30 cellular contexts compared by ENCODE assay signal in genomic region chr12:44235674-44236073, GRCh38.
"Had no signal": no experiment of that assay in that cellular context is flagged by ENCODE, and none has a peak within 500 bp of the region (broad histone marks: within the 10 kb centered on the region; RNA-seq: fewer than 3 reads in every experiment).

No MANE protein-coding gene starts in this region.

- H3K9me3 Mint-ChIP-seq: naive thymus-derived CD4-positive, alpha-beta T cell; nephron; stimulated activated memory B cell treated with anti-CD40 and anti-IgM and Interleukin-4, amounts not matched to agents 10 μg/mL and 1 μg/mL and 100 μg/mL, for 72 hours; stimulated activated naive CD8-positive, alpha-beta T cell treated with anti-CD3 and anti-CD28 coated beads, Interleukin-15, amount 100 ng/mL, for 72 hours; type B pancreatic cell had no signal

- H3K4me1 ChIP-seq: pancreas, psoas muscle, spleen, suprapubic skin, testis, tibial artery, transverse colon, upper lobe of right lung, uterus had no signal

- H3K27me3 Mint-ChIP-seq: naive thymus-derived CD4-positive, alpha-beta T cell; progenitor cell of endocrine pancreas; stimulated activated memory B cell treated with anti-CD40 and anti-IgM and Interleukin-4, amounts not matched to agents 10 μg/mL and 1 μg/mL and 100 μg/mL, for 72 hours; stimulated activated naive CD8-positive, alpha-beta T cell treated with anti-CD3 and anti-CD28 coated beads, Interleukin-15, amount 100 ng/mL, for 72 hours; type B pancreatic cell had no signal

- ATAC-seq: naive thymus-derived CD4-positive, alpha-beta T cell; natural killer cell; pancreas; psoas muscle; right cardiac atrium; sciatic nerve; stimulated activated memory B cell treated with anti-CD40 and anti-IgM and Interleukin-4, amounts not matched to agents 10 μg/mL and 1 μg/mL and 100 μg/mL, for 72 hours; stimulated activated naive CD8-positive, alpha-beta T cell treated with anti-CD3 and anti-CD28 coated beads, Interleukin-15, amount 100 ng/mL, for 72 hours; stimulated activated naive CD8-positive, alpha-beta T cell treated with anti-CD3 and anti-CD28 coated beads, Interleukin-15, Interleukin-2, amounts not matched to agents 100 U/mL and 50 U/mL, for 24 hours; upper lobe of right lung had no signal

- H3K36me3 ChIP-seq: neutrophil, pancreas, spleen, suprapubic skin, tibial artery, transverse colon, upper lobe of right lung, uterus had no signal

- H3K27ac ChIP-seq: neutrophil, pancreas, psoas muscle, skin epidermis, spleen, suprapubic skin, testis, tibial artery, transverse colon, upper lobe of right lung, uterus had no signal

- DNase-seq: naive thymus-derived CD4-positive, alpha-beta T cell; natural killer cell; nucleus accumbens; pancreas; psoas muscle; right cardiac atrium; spleen; stimulated activated CD4-positive, alpha-beta T cell treated with anti-CD3 and anti-CD28 coated beads, Interleukin-12 subunit alpha, Interleukin-12 subunit beta, amount 100 ng/mL, for 4 hours; stimulated activated CD4-positive, alpha-beta T cell treated with anti-CD3 and anti-CD28 coated beads, Interleukin-1b, Interleukin-23, amount 100 ng/mL, for 48 hours; stimulated activated CD4-positive, alpha-beta T cell treated with anti-CD3 and anti-CD28 coated beads, Interleukin-4, amount 100 ng/mL, for 1 hour; stimulated activated CD4-positive, alpha-beta T cell treated with anti-CD3 and anti-CD28 coated beads, Interleukin-4, amount 100 ng/mL, for 4 hours; stimulated activated CD8-positive, alpha-beta memory T cell treated with anti-CD3 and anti-CD28 coated beads, Interleukin-4, amount 100 ng/mL, for 48 hours; stimulated activated naive CD4-positive, alpha-beta T cell; stimulated activated naive CD8-positive, alpha-beta T cell treated with anti-CD3 and anti-CD28 coated beads, Interleukin-15, amount 100 ng/mL, for 72 hours; stimulated activated naive CD8-positive, alpha-beta T cell treated with anti-CD3 and anti-CD28 coated beads, Interleukin-15, Interleukin-2, amounts not matched to agents 100 U/mL and 50 U/mL, for 24 hours; substantia nigra; testis; tibial artery; transverse colon; upper lobe of right lung; uterus had no signal

- H3K27me3 ChIP-seq: neutrophil, pancreas, spleen, suprapubic skin, testis, tibial artery, transverse colon, upper lobe of right lung, uterus had no signal

- H3K4me3 ChIP-seq: pancreas, psoas muscle, skin epidermis, smooth muscle cell, spleen, suprapubic skin, testis, tibial artery, transverse colon, upper lobe of right lung, uterus had no signal

- H3K36me3 Mint-ChIP-seq: stimulated activated memory B cell treated with anti-CD40 and anti-IgM and Interleukin-4, amounts not matched to agents 10 μg/mL and 1 μg/mL and 100 μg/mL, for 72 hours; type B pancreatic cell had no signal

- H3K9me3 ChIP-seq: neutrophil, pancreas, psoas muscle, spleen, suprapubic skin, testis, tibial artery, transverse colon, upper lobe of right lung, uterus had no signal

- FAIRE-seq: pancreas had no signal

- H3K4me1 Mint-ChIP-seq: naive thymus-derived CD4-positive, alpha-beta T cell; natural killer cell; nephron; stimulated activated memory B cell treated with anti-CD40 and anti-IgM and Interleukin-4, amounts not matched to agents 10 μg/mL and 1 μg/mL and 100 μg/mL, for 72 hours; stimulated activated naive CD8-positive, alpha-beta T cell treated with anti-CD3 and anti-CD28 coated beads, Interleukin-15, amount 100 ng/mL, for 72 hours had no signal

- H3K4me2 ChIP-seq: smooth muscle cell had no signal

- H3K4me3 Mint-ChIP-seq: naive thymus-derived CD4-positive, alpha-beta T cell; natural killer cell; nephron; stimulated activated memory B cell treated with anti-CD40 and anti-IgM and Interleukin-4, amounts not matched to agents 10 μg/mL and 1 μg/mL and 100 μg/mL, for 72 hours; stimulated activated naive CD8-positive, alpha-beta T cell treated with anti-CD3 and anti-CD28 coated beads, Interleukin-15, amount 100 ng/mL, for 72 hours; type B pancreatic cell had no signal

- H3K27ac Mint-ChIP-seq: naive thymus-derived CD4-positive, alpha-beta T cell; natural killer cell; nephron; progenitor cell of endocrine pancreas; stimulated activated memory B cell treated with anti-CD40 and anti-IgM and Interleukin-4, amounts not matched to agents 10 μg/mL and 1 μg/mL and 100 μg/mL, for 72 hours; stimulated activated naive CD8-positive, alpha-beta T cell treated with anti-CD3 and anti-CD28 coated beads, Interleukin-15, amount 100 ng/mL, for 72 hours; type B pancreatic cell had no signal
